1 cellular context compared by ENCODE assay signal in genomic region chr17:177155-177554, GRCh38.
TF ChIP-seq lines count a peak whose summit lies in the region.

No MANE protein-coding gene starts in this region.

TF ChIP-seq in H1, 55 proteins besides CTCF, POLR2A, EP300 and RAD21:
- no peak for TF ChIP-seq TAF7 (optimal IDR thresholded peaks at IDR 0.05; ENCODE audit: borderline replicate concordance, low read depth, low read length)
- TF ChIP-seq SP4 (IDR thresholded peaks at IDR 0.05; ENCODE audit: low read length): no peak
- no peak for TF ChIP-seq TCF12 (IDR thresholded peaks at IDR 0.05; ENCODE audit: low read depth, low read length)
- no peak for TF ChIP-seq KDM5A (IDR thresholded peaks at IDR 0.05; ENCODE audit: low read length)
- TF ChIP-seq SIN3A (conservative IDR thresholded peaks at IDR 0.05 in 1 of 2, IDR thresholded peaks at IDR 0.05 in 1 of 2; ENCODE audit: low read depth in 1 of 2, low read length in 2 of 2): no peak
- TF ChIP-seq CREB1 (IDR thresholded peaks at IDR 0.05): no peak
- TF ChIP-seq SIX5 (IDR thresholded peaks at IDR 0.05; ENCODE audit: low read depth, low read length): no peak
- no peak for TF ChIP-seq E2F6 (IDR thresholded peaks at IDR 0.05)
- TF ChIP-seq POLR2AphosphoS5 (IDR thresholded peaks at IDR 0.05; ENCODE audit: low read depth, low read length): no peak
- no peak for TF ChIP-seq MAFK (IDR thresholded peaks at IDR 0.05; ENCODE audit: low read depth, low read length)
- TF ChIP-seq SP2 (IDR thresholded peaks at IDR 0.05; ENCODE audit: low read length): no peak
